In the genomic region with DNA sequence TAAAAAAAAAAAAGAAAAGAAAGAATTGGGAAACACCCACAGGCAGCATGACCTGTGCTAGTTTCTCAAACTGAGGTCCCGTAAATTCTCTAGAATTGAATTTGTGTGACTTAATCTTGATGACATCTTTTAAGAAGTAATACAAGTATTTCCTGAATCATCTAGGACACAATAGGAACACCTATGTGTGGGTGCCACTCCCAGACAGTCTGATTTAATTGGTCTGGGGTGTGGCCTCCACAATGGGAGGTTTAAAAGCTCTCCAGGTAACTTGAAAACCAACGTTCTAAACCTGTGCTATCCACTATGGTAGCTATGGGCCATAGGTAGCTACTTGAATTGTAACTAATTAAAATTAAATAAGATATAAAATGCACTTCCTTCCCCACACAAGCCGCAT, we compare ENCODE assay signal across 25 cellular contexts. TPM values are rescaled to one million over a fixed set of nuclear protein-coding genes. Genes with fewer than 3 reads are reported as not detected.
DNase-seq lines count a peak whose midpoint lies in the region; ATAC-seq lines count a peak whose summit lies in the region.
"Had no signal": no experiment of that assay in that cellular context is flagged by ENCODE, and none has a peak within 500 bp of the region (broad histone marks: within the 10 kb centered on the region; RNA-seq: fewer than 3 reads in every experiment).

No MANE protein-coding gene starts in this region.

- no peaks in the 10 kb centered on the region for H3K9me3 ChIP-seq in CD4-positive, alpha-beta memory T cell (ENCODE audit: control insufficient read depth in 1 of 2, low read length in 2 of 2)
- H3K9me3 ChIP-seq: BLaER1, Peyer's patch, SJSA1 had no signal

- peaks cover 1 to 6% (median 3%) of the 10 kb centered on the region in 4 donors for H3K4me1 Mint-ChIP-seq in CD4-positive, alpha-beta memory T cell

- H3K27me3 ChIP-seq in CD4-positive, alpha-beta memory T cell (ENCODE audit: insufficient read depth, low read length): no peaks in the 10 kb centered on the region
- H3K27me3 ChIP-seq: BLaER1, Peyer's patch, SJSA1 had no signal

- H3K27me3 Mint-ChIP-seq in CD4-positive, alpha-beta memory T cell: peaks cover 0 to 4% of the 10 kb centered on the region in 2 donors
- H3K27me3 Mint-ChIP-seq: T-cell had no signal

- H3K36me3 ChIP-seq in CD4-positive, alpha-beta memory T cell (ENCODE audit: insufficient read depth, low read length): no peaks in the 10 kb centered on the region
- H3K36me3 ChIP-seq: BLaER1, Peyer's patch, SJSA1 had no signal

- no peaks in the 10 kb centered on the region for H3K4me1 ChIP-seq in CD4-positive, alpha-beta memory T cell (ENCODE audit: insufficient read depth, low read length)
- H3K4me1 ChIP-seq: SJSA1 had no signal

- intact Hi-C loops in CD4-positive, alpha-beta memory T cell (cut with micrococcal nuclease): no loop called here

- H3K9me3 Mint-ChIP-seq in CD4-positive, alpha-beta memory T cell: no peaks in the 10 kb centered on the region
- H3K9me3 Mint-ChIP-seq: T-cell had no signal

- POLR2A ChIA-PET in CD4-positive, alpha-beta memory T cell (lab: Charles Lee; ENCODE audit: partially characterized antibody): no interaction called here

- ATAC-seq in esophagus mucosa: peak; percentile 97
- ATAC-seq: GM12878, HepG2, T-cell had no signal

- no peak overlapping the region for H3K27ac ChIP-seq in CD4-positive, alpha-beta memory T cell (ENCODE audit: low read depth, low read length)
- H3K27ac ChIP-seq: BLaER1, HL-60, Peyer's patch, SJSA1 had no signal

- no peak overlapping the region for H3K4me3 Mint-ChIP-seq in CD4-positive, alpha-beta memory T cell
- H3K4me3 Mint-ChIP-seq: CD4-positive, CD25-positive, alpha-beta regulatory T cell; T-cell had no signal

- peak; percentile 54 for DNase-seq in SIG-M5 treated with dmso at 0.1 percent for 504 hours (lab: John Stamatoyannopoulos, UW; ENCODE audit: unreplicated experiment)
- DNase-seq in SIG-M5 (lab: John Stamatoyannopoulos, UW): no peak
- DNase-seq in SW480 (ENCODE audit: low spot score): peak; percentile 50
- peak; percentile 11 for DNase-seq in renal cortical epithelial cell (ENCODE audit: low read depth)
- no peak for DNase-seq in superior temporal gyrus (ENCODE audit: extremely low spot score)
- no peak for DNase-seq in NCI-H526 treated with DMSO at 0.1 percent for 48 hours (lab: John Stamatoyannopoulos, UW)
- DNase-seq in CD4-positive, alpha-beta memory T cell: no peak
- DNase-seq: CD4-positive, CD25-positive, alpha-beta regulatory T cell; HCEC 1CT; Karpas-422; MV-4-11; NCI-H1105; NCI-H1436 treated with DMSO at 0.1 percent for 48 hours; NCI-H187 treated with DMSO at 0.1 percent for 48 hours; NCI-H446; NCI-H524 treated with DMSO at 0.1 percent for 48 hours; Peyer's patch; T-cell had no signal

- CTCF ChIA-PET in CD4-positive, alpha-beta memory T cell (lab: Charles Lee; ENCODE audit: partially characterized antibody): interaction anchor here (1.2 to 7.8 kb wide), 4 partner anchors 9 to 281 kb away, joined by 3 to 191 read pairs (median 4); no protein-coding TSS in a partner anchor

- no peaks in the 10 kb centered on the region for H3K36me3 Mint-ChIP-seq in CD4-positive, alpha-beta memory T cell
- H3K36me3 Mint-ChIP-seq: CD4-positive, CD25-positive, alpha-beta regulatory T cell; T-cell had no signal

- H3K4me3 ChIP-seq in CD4-positive, alpha-beta memory T cell (ENCODE audit: low read length in 2 of 2): no peak overlapping the region
- H3K4me3 ChIP-seq: BLaER1, GM12878, Peyer's patch, SJSA1 had no signal

- no peak overlapping the region for H3K27ac Mint-ChIP-seq in CD4-positive, alpha-beta memory T cell
- H3K27ac Mint-ChIP-seq: T-cell had no signal

RNA-seq across cellular contexts. Expression of gene CFAP92, which starts 28.1 kb away (rescaled TPM):
- 0.80 TPM for total RNA-seq in esophagus mucosa
- total RNA-seq in renal cortical epithelial cell: 0.15 TPM in 1 of 2 replicates, not detected in the other
- under 1 TPM in 1 of 2 experiments, not detected in 1; 0.38 TPM for total RNA-seq in CD4-positive, alpha-beta memory T cell
- under 1 TPM in 1 of 2 donors, not detected in 1; 0.47 TPM for polyA plus RNA-seq in CD4-positive, alpha-beta memory T cell
- total RNA-seq: CD4-positive, CD25-positive, alpha-beta regulatory T cell; GM12878 had no signal

RNA-seq across cellular contexts. Expression of gene EFCC1, which starts 35.3 kb away (rescaled TPM):
- total RNA-seq in esophagus mucosa (0.20 TPM), renal cortical epithelial cell (not detected in 2 replicates)
- not detected for total RNA-seq in CD4-positive, alpha-beta memory T cell
- not detected for polyA plus RNA-seq in CD4-positive, alpha-beta memory T cell
- total RNA-seq: GM12878, HepG2, M059J had no signal
- polyA plus RNA-seq: CD4-positive, CD25-positive, alpha-beta regulatory T cell; GM12878; HepG2 had no signal

Comparison
In these comparisons a context has a peak if more than half of its experiments do, and no peak if none do; other contexts are left out.
1. DNase-seq: peak in SIG-M5 treated with dmso at 0.1 percent for 504 hours (single experiment), SW480 (single experiment) and renal cortical epithelial cell (single experiment); none in SIG-M5 (single experiment), superior temporal gyrus (single experiment), NCI-H526 treated with DMSO at 0.1 percent for 48 hours (single experiment) and CD4-positive, alpha-beta memory T cell (0 of 5).